1 cellular context compared by ENCODE assay signal in genomic region chr20:9628589-9628988, GRCh38.
TF ChIP-seq lines count a peak whose summit lies in the region.

No MANE protein-coding gene starts in this region.

TF ChIP-seq in HepG2, 621 proteins besides CTCF, POLR2A, EP300 and RAD21 (continued from another document):
- TF ChIP-seq SNAPC4 (CRISPR knock-in tag; IDR thresholded peaks at IDR 0.05) (no peak), ZNF335 (CRISPR knock-in tag; IDR thresholded peaks at IDR 0.05) (no peak), ZNF343 (CRISPR knock-in tag; IDR thresholded peaks at IDR 0.05) (no peak), ZNF264 (CRISPR knock-in tag; IDR thresholded peaks at IDR 0.05) (no peak), ZNF143 (CRISPR knock-in tag; IDR thresholded peaks at IDR 0.05) (no peak), EEA1 (CRISPR knock-in tag; IDR thresholded peaks at IDR 0.05; ENCODE audit: borderline replicate concordance) (no peak)
